8 cellular contexts compared by ENCODE assay signal in genomic region chr1:211258756-211259595, GRCh38. TPM values are rescaled to one million over a fixed set of nuclear protein-coding genes. Genes with fewer than 3 reads are reported as not detected.
DNase-seq lines count a peak whose midpoint lies in the region; ATAC-seq, FAIRE-seq and TF ChIP-seq lines count a peak whose summit lies in the region.

TSS of gene RCOR3 (plus strand) at chr1:211259366. CDS start at chr1:211259561, 195 bp downstream.

- TF ChIP-seq CTCF in colonic mucosa (IDR thresholded peaks at IDR 0.05): peak; percentile 54

- H3K4me3 ChIP-seq in BLaER1: peak within 1 kb of the TSS; percentile 89
- peak within 1 kb of the TSS; percentile 87 for H3K4me3 ChIP-seq in colonic mucosa

- peaks cover 23% of the 10 kb centered on the region for H3K4me1 ChIP-seq in BLaER1
- H3K4me1 ChIP-seq in colonic mucosa: peaks cover 6% of the 10 kb centered on the region

- H3K27me3 ChIP-seq in BLaER1 (no peaks in the 10 kb centered on the region), colonic mucosa (no peaks in the 10 kb centered on the region)

- H3K27ac ChIP-seq in BLaER1 (peak within 1 kb of the TSS; percentile 97), colonic mucosa (peak within 1 kb of the TSS; percentile 97)

- H3K36me3 ChIP-seq in BLaER1: peaks cover 6% of the 10 kb centered on the region
- H3K36me3 ChIP-seq in colonic mucosa: no peaks in the 10 kb centered on the region

- H3K9me3 ChIP-seq in BLaER1: no peaks in the 10 kb centered on the region
- H3K9me3 ChIP-seq in colonic mucosa: no peaks in the 10 kb centered on the region

- DNase-seq in GM19239 (ENCODE audit: insufficient read length, low spot score): peak; percentile 54
- DNase-seq in NCI-H524 treated with DMSO at 0.1 percent for 48 hours (lab: John Stamatoyannopoulos, UW): peak; percentile 61
- peak; percentile 94 for DNase-seq in activated CD4-positive, alpha-beta T cell treated with anti-CD3 and anti-CD28 coated beads for 48 hours
- DNase-seq in colonic mucosa: peak; percentile 94
- peak; percentile 97 for DNase-seq in left kidney (ENCODE audit: low read depth, low spot score)
- peak; percentile 93 for DNase-seq in stimulated activated CD4-positive, alpha-beta T cell treated with anti-CD3 and anti-CD28 coated beads, Interleukin-2, amount 100 ng/mL, for 24 hours

- peak within 1 kb of the TSS; percentile 92 for H3K4me2 ChIP-seq in BLaER1

- ATAC-seq in HG03442 (IDR thresholded peaks at IDR 0.05; ENCODE audit: unreplicated experiment): peak; percentile 63

- H3K9ac ChIP-seq in BLaER1 (peak within 1 kb of the TSS; percentile 98), colonic mucosa (ENCODE audit: low read depth in 2 of 2, low read length in 2 of 2) (peak within 1 kb of the TSS; percentile 97)

- intact Hi-C loops in colonic mucosa (cut with DNase I): loop anchor here (10.0 kb wide), 1 partner anchor 124 kb away; the partner anchor contains the start of gene KCNH1

- FAIRE-seq in GM19239 (lab: Jason Lieb, UNC): peak; percentile 78

- peaks cover 10% of the 10 kb centered on the region; the same call in 1 of the 2 replicates for H4K20me1 ChIP-seq in BLaER1

RNA-seq across cellular contexts. Expression of gene RCOR3, which starts in this region (rescaled TPM):
- 10 to 100 TPM; 34.7 to 37.8 TPM for total RNA-seq in colonic mucosa

Comparison
In these comparisons a context has a peak if more than half of its experiments do, and no peak if none do; other contexts are left out.
1. Peak in every context shown above with its lines: DNase-seq, ATAC-seq, H3K4me3 ChIP-seq and H3K27ac ChIP-seq.